ENCODE assay signal across 13 cellular contexts in the genomic region with DNA sequence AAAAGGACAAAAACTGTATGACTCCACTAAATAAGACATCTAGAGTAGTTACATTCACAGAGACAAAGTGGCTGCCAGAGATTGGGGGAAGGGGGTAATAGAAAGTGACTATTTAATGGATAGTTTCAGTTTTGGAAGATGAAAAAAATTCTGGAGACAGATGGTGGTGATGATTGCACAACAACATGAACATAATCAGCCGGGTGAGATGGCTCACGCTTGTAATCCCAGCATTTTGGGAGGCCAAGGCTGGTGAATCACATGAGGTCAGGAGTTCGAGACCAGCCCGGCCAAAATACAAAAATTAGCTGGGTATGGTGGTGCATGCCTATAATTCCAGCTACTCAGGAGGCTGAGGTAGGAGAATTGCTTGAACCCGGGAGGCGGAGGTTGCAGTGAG. TPM values are rescaled to one million over a fixed set of nuclear protein-coding genes. Genes with fewer than 3 reads are reported as not detected.
A peak's percentile ranks its signal among the peaks of the same experiment; 100 is the strongest.
DNase-seq lines count a peak whose midpoint lies in the region; ATAC-seq and TF ChIP-seq lines count a peak whose summit lies in the region.
"Had no signal": no experiment of that assay in that cellular context is flagged by ENCODE, and none has a peak within 500 bp of the region (broad histone marks: within the 10 kb centered on the region; RNA-seq: fewer than 3 reads in every experiment).

No MANE protein-coding gene starts in this region.

- no peak overlapping the region for H2AFZ ChIP-seq in GM23248

- POLR2A ChIA-PET in AG04450 (lab: Yijun Ruan, JAX) (no interaction called here), WTC11 (lab: Charles Lee) (no interaction called here)

- H3K79me2 ChIP-seq in GM23248 (ENCODE audit: insufficient read depth) = 0 out of 2 replicates have a peak, but pooled peaks cover 4% of the 10 kb centered on the region

- WGBS in GM23248 (ENCODE audit: low coverage in 1 of 2, low lambda C conversion rate in 2 of 2, missing lambda C conversion rate in 2 of 2), 2 experiments = 41 to 44% methylated on average over 6 of the region's 6 CpGs

- DNase-seq in AG04450 (ENCODE audit: low read depth, low spot score) (peak; percentile 49), GM23248 (peak; percentile 79), WTC11 (ENCODE audit: low spot score) (no peak), fibroblast of pulmonary artery (ENCODE audit: low read depth) (peak; percentile 77), DMS114 treated with DMSO at 0.1 percent for 48 hours (lab: John Stamatoyannopoulos, UW; ENCODE audit: unreplicated experiment) (no peak), NCI-H774 (lab: John Stamatoyannopoulos, UW) (no peak), COR-L47 (lab: John Stamatoyannopoulos, UW) (no peak), NCI-H1048 (lab: John Stamatoyannopoulos, UW) (no peak)
- DNase-seq: activated T-cell treated with anti-CD3 and anti-CD28 coated beads, Interleukin-2, amount 50 U/mL, for 4 hours; anterior cingulate cortex; KG1; upper lobe of left lung had no signal

- no peak overlapping the region for H3K9ac ChIP-seq in GM23248
- H3K9ac ChIP-seq: BLaER1 treated with 17β-estradiol and CSF1 and Interleukin-3, amounts not matched to agents 10 nM and 100 nM had no signal

- H3F3A ChIP-seq in GM23248 (ENCODE audit: insufficient read depth) = 0 out of 2 replicates have a peak, but pooled peaks cover 10% of the 10 kb centered on the region

- H3K36me3 Mint-ChIP-seq in WTC11 = peaks cover 41% of the 10 kb centered on the region

- no peak for TF ChIP-seq CTCF in AG04450 (IDR thresholded peaks at IDR 0.05; ENCODE audit: low read depth, low read length)
- TF ChIP-seq CTCF in WTC11 (IDR thresholded peaks at IDR 0.05) = no peak
- no peak for TF ChIP-seq CTCF in fibroblast of pulmonary artery (IDR thresholded peaks at IDR 0.05; ENCODE audit: low read length, missing control alignments)

- H3K4me3 ChIP-seq in AG04450 (ENCODE audit: low read depth, low read length) (no peak overlapping the region), GM23248 (no peak overlapping the region), fibroblast of pulmonary artery (replicated peaks; ENCODE audit: low read depth, low read length) (no peak overlapping the region)
- H3K4me3 ChIP-seq: BLaER1 treated with 17β-estradiol and CSF1 and Interleukin-3, amounts not matched to agents 10 nM and 100 nM; upper lobe of left lung had no signal

- H4K20me1 ChIP-seq in GM23248 (ENCODE audit: insufficient read depth) = no peaks in the 10 kb centered on the region

- H3K27me3 ChIP-seq in AG04450 (ENCODE audit: control insufficient read depth, insufficient read depth, low read length) (no peaks in the 10 kb centered on the region), GM23248 (replicated peaks; ENCODE audit: insufficient read depth) (no peaks in the 10 kb centered on the region)
- H3K27me3 ChIP-seq: BLaER1 treated with 17β-estradiol and CSF1 and Interleukin-3, amounts not matched to agents 10 nM and 100 nM; upper lobe of left lung had no signal

- H3K27me3 Mint-ChIP-seq in WTC11 (ENCODE audit: low read depth) = no peaks in the 10 kb centered on the region

- H3K4me1 ChIP-seq in GM23248 (ENCODE audit: insufficient read depth) = no peaks in the 10 kb centered on the region
- H3K4me1 ChIP-seq: upper lobe of left lung had no signal

- no peak overlapping the region for H3K4me2 ChIP-seq in GM23248 (ENCODE audit: unreplicated experiment)

- no peak for ATAC-seq in WTC11
- ATAC-seq: activated T-cell treated with anti-CD3 and anti-CD28 coated beads, Interleukin-2, amount 50 U/mL, for 4 hours had no signal

- no peaks in the 10 kb centered on the region for H3K9me2 ChIP-seq in GM23248 (ENCODE audit: insufficient read depth)

- peaks cover 48% of the 10 kb centered on the region for H3K36me3 ChIP-seq in GM23248 (ENCODE audit: low read depth)

- H3K9me3 Mint-ChIP-seq in WTC11 = no peaks in the 10 kb centered on the region
- H3K9me3 Mint-ChIP-seq: activated T-cell treated with anti-CD3 and anti-CD28 coated beads, Interleukin-2, amount 50 U/mL, for 4 hours had no signal

- no peaks in the 10 kb centered on the region for H3K9me3 ChIP-seq in AG04450 (ENCODE audit: control insufficient read depth, insufficient read depth, low read length)
- H3K9me3 ChIP-seq in GM23248 (ENCODE audit: low read depth) = no peaks in the 10 kb centered on the region
- H3K9me3 ChIP-seq: BLaER1 treated with 17β-estradiol and CSF1 and Interleukin-3, amounts not matched to agents 10 nM and 100 nM; upper lobe of left lung had no signal

- 0 out of 2 replicates have a peak overlapping the region, but pooled peaks have one; percentile 15 for H3K27ac Mint-ChIP-seq in WTC11

- in situ Hi-C loops in GM23248 (cut with MboI) = no loop called here

- H3K27ac ChIP-seq in AG04450 (ENCODE audit: low read depth, low read length) (peak overlapping the region; percentile 24), GM23248 (peak overlapping the region; percentile 31)
- H3K27ac ChIP-seq: upper lobe of left lung had no signal

- H3K4me3 Mint-ChIP-seq in WTC11 = no peak overlapping the region
- H3K4me3 Mint-ChIP-seq: activated T-cell treated with anti-CD3 and anti-CD28 coated beads, Interleukin-2, amount 50 U/mL, for 4 hours had no signal

- CTCF ChIA-PET in AG04450 (lab: Charles Lee) (no interaction called here), WTC11 (lab: Charles Lee) (no interaction called here)

- no peaks in the 10 kb centered on the region for H3K4me1 Mint-ChIP-seq in WTC11

TF ChIP-seq in WTC11, 78 proteins besides CTCF, POLR2A, EP300 and RAD21 (continues in another document):
- TF ChIP-seq, protein P1, sequence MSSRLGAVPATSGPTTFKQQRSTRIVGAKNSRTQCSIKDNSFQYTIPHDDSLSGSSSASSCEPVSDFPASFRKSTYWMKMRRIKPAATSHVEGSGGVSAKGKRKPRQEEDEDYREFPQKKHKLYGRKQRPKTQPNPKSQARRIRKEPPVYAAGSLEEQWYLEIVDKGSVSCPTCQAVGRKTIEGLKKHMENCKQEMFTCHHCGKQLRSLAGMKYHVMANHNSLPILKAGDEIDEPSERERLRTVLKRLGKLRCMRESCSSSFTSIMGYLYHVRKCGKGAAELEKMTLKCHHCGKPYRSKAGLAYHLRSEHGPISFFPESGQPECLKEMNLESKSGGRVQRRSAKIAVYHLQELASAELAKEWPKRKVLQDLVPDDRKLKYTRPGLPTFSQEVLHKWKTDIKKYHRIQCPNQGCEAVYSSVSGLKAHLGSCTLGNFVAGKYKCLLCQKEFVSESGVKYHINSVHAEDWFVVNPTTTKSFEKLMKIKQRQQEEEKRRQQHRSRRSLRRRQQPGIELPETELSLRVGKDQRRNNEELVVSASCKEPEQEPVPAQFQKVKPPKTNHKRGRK (CRISPR knock-in tag; IDR thresholded peaks at IDR 0.05; ENCODE audit: borderline replicate concordance) = no peak
- TF ChIP-seq PRRX2 (CRISPR knock-in tag; IDR thresholded peaks at IDR 0.05) (no peak), RORB (CRISPR knock-in tag; IDR thresholded peaks at IDR 0.05) (no peak), GRHL2 (CRISPR knock-in tag; IDR thresholded peaks at IDR 0.05; ENCODE audit: insufficient replicate concordance, severe bottlenecking) (no peak), ZNF416 (CRISPR knock-in tag; IDR thresholded peaks at IDR 0.05) (no peak), SMAD4 (CRISPR knock-in tag; IDR thresholded peaks at IDR 0.05) (no peak), ZNF671 (CRISPR knock-in tag; IDR thresholded peaks at IDR 0.05) (no peak)
- TF ChIP-seq, protein P2, sequence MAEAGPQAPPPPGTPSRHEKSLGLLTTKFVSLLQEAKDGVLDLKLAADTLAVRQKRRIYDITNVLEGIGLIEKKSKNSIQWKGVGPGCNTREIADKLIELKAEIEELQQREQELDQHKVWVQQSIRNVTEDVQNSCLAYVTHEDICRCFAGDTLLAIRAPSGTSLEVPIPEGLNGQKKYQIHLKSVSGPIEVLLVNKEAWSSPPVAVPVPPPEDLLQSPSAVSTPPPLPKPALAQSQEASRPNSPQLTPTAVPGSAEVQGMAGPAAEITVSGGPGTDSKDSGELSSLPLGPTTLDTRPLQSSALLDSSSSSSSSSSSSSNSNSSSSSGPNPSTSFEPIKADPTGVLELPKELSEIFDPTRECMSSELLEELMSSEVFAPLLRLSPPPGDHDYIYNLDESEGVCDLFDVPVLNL (CRISPR knock-in tag; IDR thresholded peaks at IDR 0.05; ENCODE audit: borderline replicate concordance, low read depth) = no peak
- TF ChIP-seq, protein P3, sequence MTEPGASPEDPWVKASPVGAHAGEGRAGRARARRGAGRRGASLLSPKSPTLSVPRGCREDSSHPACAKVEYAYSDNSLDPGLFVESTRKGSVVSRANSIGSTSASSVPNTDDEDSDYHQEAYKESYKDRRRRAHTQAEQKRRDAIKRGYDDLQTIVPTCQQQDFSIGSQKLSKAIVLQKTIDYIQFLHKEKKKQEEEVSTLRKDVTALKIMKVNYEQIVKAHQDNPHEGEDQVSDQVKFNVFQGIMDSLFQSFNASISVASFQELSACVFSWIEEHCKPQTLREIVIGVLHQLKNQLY (CRISPR knock-in tag; IDR thresholded peaks at IDR 0.05) = no peak

RNA-seq across cellular contexts. Expression of a gene that starts 40.5 kb away (rescaled TPM):
- polyA plus RNA-seq in AG04450 (2011; rRNA removed) (24.1 and 29.9 TPM in 2 replicates), GM23248 (2016; fragmentation: Nextera tagmentation; extraction: Ambion mirVana) (28.0 and 30.1 TPM in 2 replicates)
- 21.0 and 40.6 TPM in 2 replicates for polyA minus RNA-seq in AG04450 (2011; rRNA and poly(A)+ RNA removed)
- total RNA-seq in GM23248 (2014; rRNA removed; shearing (Covaris generic)) = 21.5 and 28.9 TPM in 2 replicates
- total RNA-seq in WTC11 (2021) = 24.0 to 31.9 TPM (median 26.4 TPM) in 3 replicates

RNA-seq across cellular contexts. Expression of a gene that starts 53.3 kb away (rescaled TPM):
- polyA plus RNA-seq in AG04450 (2011; rRNA removed) = 104 and 130 TPM in 2 replicates
- 50.9 and 65.4 TPM in 2 replicates for polyA minus RNA-seq in AG04450 (2011; rRNA and poly(A)+ RNA removed)
- 89.7 and 104 TPM in 2 replicates for total RNA-seq in GM23248 (2014; rRNA removed; shearing (Covaris generic))
- 119 and 135 TPM in 2 replicates for polyA plus RNA-seq in GM23248 (2016; fragmentation: Nextera tagmentation; extraction: Ambion mirVana)
- total RNA-seq in WTC11 (2021) = 95.9 to 116 TPM (median 114 TPM) in 3 replicates

RNA-seq across cellular contexts. Expression of a gene that starts 54.2 kb away (rescaled TPM):
- 5.2 and 5.6 TPM in 2 replicates for polyA plus RNA-seq in AG04450 (2011; rRNA removed)
- 6.0 and 7.2 TPM in 2 replicates for polyA minus RNA-seq in AG04450 (2011; rRNA and poly(A)+ RNA removed)
- total RNA-seq in GM23248 (2014; rRNA removed; shearing (Covaris generic)) = 0.32 and 0.51 TPM in 2 replicates
- 0.39 and 0.62 TPM in 2 replicates for polyA plus RNA-seq in GM23248 (2016; fragmentation: Nextera tagmentation; extraction: Ambion mirVana)
- 14.5 to 15.6 TPM (median 15.3 TPM) in 3 replicates for total RNA-seq in WTC11 (2021)

Comparison
In these comparisons a context has a peak if more than half of its experiments do, and no peak if none do; other contexts are left out.
1. DNase-seq: peak in AG04450 (single experiment), GM23248 (single experiment) and fibroblast of pulmonary artery (single experiment); none in WTC11 (single experiment), DMS114 treated with DMSO at 0.1 percent for 48 hours (single experiment), NCI-H774 (single experiment), COR-L47 (single experiment) and NCI-H1048 (single experiment).
2. RNA of a gene that starts 54.2 kb away (total RNA-seq): 14.5 to 15.6 TPM in WTC11; 0.32 to 0.51 TPM in GM23248; every median in the first group is over 10 times any median in the second.